In genomic region chr19:56096665-56097064, GRCh38 we compare ENCODE assay signal across 18 cellular contexts. TPM values are rescaled to one million over a fixed set of nuclear protein-coding genes. Genes with fewer than 3 reads are reported as not detected.
DNase-seq lines count a peak whose midpoint lies in the region; ATAC-seq, FAIRE-seq and TF ChIP-seq lines count a peak whose summit lies in the region.
"Had no signal": no experiment of that assay in that cellular context is flagged by ENCODE, and none has a peak within 500 bp of the region (broad histone marks: within the 10 kb centered on the region; RNA-seq: fewer than 3 reads in every experiment).

No MANE protein-coding gene starts in this region.

- ATAC-seq in right lobe of liver (peak; percentile 15 to 24 (median 18)), HepG2 (no peak), left ventricle myocardium superior (peak; percentile 48)
- ATAC-seq: K562 had no signal

- no peak overlapping the region for H2AK5ac ChIP-seq in neuronal stem cell (ENCODE audit: low read depth, low read length)

- H2AFZ ChIP-seq in HepG2 (ENCODE audit: low read length), result no peak overlapping the region
- H2AFZ ChIP-seq in neuronal stem cell (ENCODE audit: low read length), result no peak overlapping the region

- peaks cover 0 to 14% (median 3%) of the 10 kb centered on the region in 4 donors for H3K36me3 ChIP-seq in right lobe of liver
- peaks cover 36 to 75% of the 10 kb centered on the region in 2 experiments for H3K36me3 ChIP-seq in HepG2 (replicated peaks in 1 of 2; ENCODE audit: control insufficient read depth in 1 of 2, insufficient read depth in 2 of 2, low read length in 2 of 2)
- H3K36me3 ChIP-seq in neuronal stem cell (replicated peaks in 1 of 2; ENCODE audit: control insufficient read depth in 2 of 2, insufficient read depth in 2 of 2, low read length in 2 of 2), result peaks cover 33 to 86% of the 10 kb centered on the region in 2 donors

- TF ChIP-seq POLR2A in right lobe of liver (IDR thresholded peaks at IDR 0.05) (no peak), HepG2 (IDR thresholded peaks at IDR 0.05; ENCODE audit: insufficient read depth in 1 of 2, low read depth in 2 of 2, low read length in 2 of 2) (no peak)

- peaks cover 34% of the 10 kb centered on the region for H3K79me1 ChIP-seq in neuronal stem cell (ENCODE audit: low read depth, low read length)

- no TSS peak for BruUV-seq in HepG2 (replicated peaks; lab: Mats Ljungman, UMichigan)

- H2BK5ac ChIP-seq in neuronal stem cell (ENCODE audit: low read length), result no peak overlapping the region

- no peaks in the 10 kb centered on the region for H3K4me1 ChIP-seq in right lobe of liver
- no peaks in the 10 kb centered on the region for H3K4me1 ChIP-seq in HepG2 (ENCODE audit: insufficient read depth, low read length)
- no peaks in the 10 kb centered on the region for H3K4me1 ChIP-seq in neuronal stem cell (ENCODE audit: control insufficient read depth in 2 of 2, insufficient read depth in 1 of 2, low read depth in 1 of 2, low read length in 2 of 2)

- no peak overlapping the region for H2BK120ac ChIP-seq in neuronal stem cell (ENCODE audit: low read depth, low read length)

- H3K27ac ChIP-seq in right lobe of liver, result no peak overlapping the region
- no peak overlapping the region for H3K27ac ChIP-seq in HepG2 (ENCODE audit: extremely low read length, insufficient read depth, low read length)
- H3K27ac ChIP-seq in neuronal stem cell (replicated peaks; ENCODE audit: low read length), result no peak overlapping the region
- H3K27ac ChIP-seq: BLaER1 treated with 17β-estradiol and CSF1 and Interleukin-3, amounts not matched to agents 10 nM and 100 nM; HL-60 had no signal

- H3K79me2 ChIP-seq in HepG2 (ENCODE audit: insufficient read depth, low read length), result peaks cover 36% of the 10 kb centered on the region

- H3K4me2 ChIP-seq in HepG2 (ENCODE audit: low read depth, low read length) (no peak overlapping the region), neuronal stem cell (ENCODE audit: insufficient read depth, low read length, poor library complexity, severe bottlenecking) (no peak overlapping the region)

- H3K9ac ChIP-seq in HepG2 (ENCODE audit: insufficient read depth, low read depth, low read length), result no peak overlapping the region
- H3K9ac ChIP-seq in neuronal stem cell (ENCODE audit: low read depth, low read length, poor library complexity), result no peak overlapping the region

- intact Hi-C loops in right lobe of liver (cut with DNase I) (no loop called here), HepG2 (cut with micrococcal nuclease; ENCODE audit: unreplicated experiment) (no loop called here), left ventricle myocardium superior (cut with micrococcal nuclease) (no loop called here)

- TF ChIP-seq RAD21 in HepG2 (CRISPR knock-in tag; IDR thresholded peaks at IDR 0.05), result no peak

- POLR2A ChIA-PET in HepG2 (lab: Yijun Ruan, JAX), result no interaction called here

- TF ChIP-seq EP300 in HepG2 (IDR thresholded peaks at IDR 0.05; ENCODE audit: low read depth in 2 of 2, low read length in 2 of 2) (no peak), HepG2 (CRISPR knock-in tag; IDR thresholded peaks at IDR 0.05; ENCODE audit: borderline replicate concordance) (no peak)

- TF ChIP-seq CTCF in right lobe of liver (IDR thresholded peaks at IDR 0.05) (no peak), HepG2 (CRISPR knock-in tag; IDR thresholded peaks at IDR 0.05) (no peak)

- H3K18ac ChIP-seq in neuronal stem cell (ENCODE audit: low read length), result no peak overlapping the region

- CTCF ChIA-PET in HepG2 (lab: Yijun Ruan, JAX; ENCODE audit: low intra/inter-chr PET ratio, low total read pairs), result no interaction called here

- H3K9me3 ChIP-seq in right lobe of liver (no peaks in the 10 kb centered on the region), HepG2 (ENCODE audit: low read length) (peaks cover 11% of the 10 kb centered on the region; the same call in 1 of the 2 replicates), neuronal stem cell (replicated peaks in 1 of 2; ENCODE audit: control insufficient read depth in 2 of 2, insufficient read depth in 1 of 2, low read depth in 1 of 2, low read length in 2 of 2) (peaks cover 18 to 33% of the 10 kb centered on the region in 2 donors)

- peak overlapping the region; percentile 65 for H3K23ac ChIP-seq in neuronal stem cell (ENCODE audit: low read depth, low read length, poor library complexity)

- H3K4me3 ChIP-seq in right lobe of liver (no peak overlapping the region), HepG2 (replicated peaks in 1 of 3; ENCODE audit: insufficient read depth in 1 of 3, low read depth in 2 of 3, low read length in 3 of 3) (no peak overlapping the region), neuronal stem cell (ENCODE audit: low read length in 2 of 2) (no peak overlapping the region)
- H3K4me3 ChIP-seq: BLaER1 treated with 17β-estradiol and CSF1 and Interleukin-3, amounts not matched to agents 10 nM and 100 nM; K562 had no signal

- no peak overlapping the region for H2BK15ac ChIP-seq in neuronal stem cell (ENCODE audit: low read length)

- peaks cover 32% of the 10 kb centered on the region for H4K20me1 ChIP-seq in HepG2 (ENCODE audit: insufficient read depth, low read length)

- no peak for DNase-seq in right lobe of liver
- DNase-seq in HepG2 (ENCODE audit: low spot score), result no peak
- no peak for DNase-seq in left ventricle myocardium superior
- no peak for DNase-seq in neuronal stem cell (ENCODE audit: low spot score)
- DNase-seq in CD1c-positive myeloid dendritic cell (ENCODE audit: extremely low spot score), result no peak
- no peak for DNase-seq in stimulated activated CD4-positive, alpha-beta T cell treated with anti-CD3 and anti-CD28 coated beads, Interleukin-2, amount 100 ng/mL, for 24 hours
- no peak for DNase-seq in globus pallidus (ENCODE audit: low spot score)
- DNase-seq: ACHN; Calu3; CD4-positive, alpha-beta T cell; DMS 273 treated with DMSO at 0.1 percent for 48 hours; HCEC 1CT; HFFc6 had no signal

- 74% methylated on average over 7 of the region's 13 CpGs for WGBS in right lobe of liver (ENCODE audit: insufficient coverage, low coverage, low lambda C conversion rate, missing lambda C conversion rate)
- WGBS in HepG2 (ENCODE audit: low lambda C conversion rate), result 97% methylated on average over 12 of the region's 13 CpGs
- WGBS in neuronal stem cell (ENCODE audit: extremely low coverage in 2 of 2, insufficient read length in 2 of 2, insufficient replicate concordance in 1 of 2), 2 donors, result no CpG with 5 or more reads among the region's 13 CpGs

- FAIRE-seq in HepG2 (lab: Jason Lieb, UNC), result no peak
- FAIRE-seq: GM12891, H1, K562 had no signal

- no peak overlapping the region for H3K4ac ChIP-seq in neuronal stem cell (ENCODE audit: low read length)

- H4K8ac ChIP-seq in neuronal stem cell (ENCODE audit: low read depth, low read length), result no peak overlapping the region

- in situ Hi-C loops in HepG2 (cut with HindIII; ENCODE audit: extremely low pct_ligation_motif_present, low pct_unique_long_range_greater_than_20kb), result loop anchor here (5.0 kb wide), 1 partner anchor 66 kb away; no protein-coding TSS in a partner anchor

- H3K14ac ChIP-seq in neuronal stem cell (ENCODE audit: low read length), result no peak overlapping the region

- H3K27me3 ChIP-seq in right lobe of liver (no peaks in the 10 kb centered on the region), HepG2 (ENCODE audit: control insufficient read depth in 1 of 2, insufficient read depth in 2 of 2, low read length in 2 of 2) (no peaks in the 10 kb centered on the region; a peak in 1 of 5 replicates), neuronal stem cell (ENCODE audit: control insufficient read depth in 3 of 3, insufficient read depth in 3 of 3, low read depth in 1 of 3, low read length in 3 of 3) (no peaks in the 10 kb centered on the region)
- H3K27me3 ChIP-seq: BLaER1 treated with 17β-estradiol and CSF1 and Interleukin-3, amounts not matched to agents 10 nM and 100 nM had no signal

- H2BK12ac ChIP-seq in neuronal stem cell (ENCODE audit: low read length), result no peak overlapping the region

- no peak overlapping the region for H4K91ac ChIP-seq in neuronal stem cell (ENCODE audit: low read depth, low read length, poor library complexity)

RNA-seq across cellular contexts. Expression of gene ZNF787, which starts 24.4 kb away (rescaled TPM):
- total RNA-seq in right lobe of liver, result 10 to 100 TPM; 15.8 to 26.0 (median 22.5) TPM
- 35.6 and 42.8 TPM in 2 replicates for total RNA-seq in HepG2 (2016; rRNA removed; fragmentation: Illumina TruSeq; extraction: Trizol)
- 29.0 and 33.1 TPM in 2 replicates for total RNA-seq in HepG2 (2016; cell fraction: cytosol; rRNA removed; fragmentation: Illumina TruSeq; extraction: Trizol; ENCODE audit: low read depth)
- total RNA-seq in HepG2 (2016; cell fraction: insoluble cytoplasmic fraction; rRNA removed; fragmentation: Illumina TruSeq; extraction: Trizol), result 34.7 and 46.1 TPM in 2 replicates
- 62.2 and 73.5 TPM in 2 replicates for total RNA-seq in HepG2 (2016; cell fraction: membrane; rRNA removed; fragmentation: Illumina TruSeq; extraction: Trizol)
- total RNA-seq in HepG2 (2016; cell fraction: nucleus; rRNA removed; fragmentation: Illumina TruSeq; extraction: Trizol), result 17.6 and 21.2 TPM in 2 replicates
- 15.1 and 23.1 TPM in 2 replicates for polyA plus RNA-seq in HepG2 (2011; rRNA removed)
- 9.6 and 21.1 TPM in 2 replicates for polyA plus RNA-seq in HepG2 (2011; cell fraction: cytosol; rRNA removed)
- polyA plus RNA-seq in HepG2 (2011; cell fraction: nucleus; rRNA removed), result 24.0 and 30.1 TPM in 2 replicates
- polyA plus RNA-seq in HepG2 (2012), result 20.1 and 21.2 TPM in 2 replicates
- polyA plus RNA-seq in HepG2 (2016; cell fraction: cytosol; fragmentation: Illumina TruSeq; extraction: Trizol; ENCODE audit: low read depth), result 34.6 and 40.9 TPM in 2 replicates
- polyA plus RNA-seq in HepG2 (2016; cell fraction: insoluble cytoplasmic fraction; fragmentation: Illumina TruSeq; extraction: Trizol; ENCODE audit: low read depth), result 47.2 and 47.3 TPM in 2 replicates
- 55.5 and 74.3 TPM in 2 replicates for polyA plus RNA-seq in HepG2 (2016; cell fraction: membrane; fragmentation: Illumina TruSeq; extraction: Trizol; ENCODE audit: low read depth)
- polyA plus RNA-seq in HepG2 (2016; cell fraction: nucleus; fragmentation: Illumina TruSeq; extraction: Trizol; ENCODE audit: insufficient read depth, low read depth), result 38.1 and 41.9 TPM in 2 replicates
- polyA minus RNA-seq in HepG2 (2011; rRNA and poly(A)+ RNA removed; ENCODE audit: low replicate concordance), result 11.1 and 37.8 TPM in 2 replicates
- polyA minus RNA-seq in HepG2 (2011; cell fraction: cytosol; rRNA and poly(A)+ RNA removed), result 24.6 and 29.7 TPM in 2 replicates
- 9.8 and 11.8 TPM in 2 replicates for polyA minus RNA-seq in HepG2 (2011; cell fraction: nucleus; rRNA and poly(A)+ RNA removed)
- 33.8 TPM for total RNA-seq in left ventricle myocardium superior
- 37.4 TPM for polyA plus RNA-seq in neuronal stem cell (2013, experiment 1 of 2)
- 36.2 TPM for polyA plus RNA-seq in neuronal stem cell (2013, experiment 2 of 2)

RNA-seq across cellular contexts. Expression of gene ZNF444, which starts 44.4 kb away (rescaled TPM):
- total RNA-seq in right lobe of liver, result 10 to 100 TPM; 23.2 to 38.4 (median 30.8) TPM
- 24.4 and 30.3 TPM in 2 replicates for total RNA-seq in HepG2 (2016; rRNA removed; fragmentation: Illumina TruSeq; extraction: Trizol)
- total RNA-seq in HepG2 (2016; cell fraction: cytosol; rRNA removed; fragmentation: Illumina TruSeq; extraction: Trizol; ENCODE audit: low read depth), result 8.7 and 10.7 TPM in 2 replicates
- 24.3 and 28.9 TPM in 2 replicates for total RNA-seq in HepG2 (2016; cell fraction: insoluble cytoplasmic fraction; rRNA removed; fragmentation: Illumina TruSeq; extraction: Trizol)
- total RNA-seq in HepG2 (2016; cell fraction: membrane; rRNA removed; fragmentation: Illumina TruSeq; extraction: Trizol), result 18.5 and 19.0 TPM in 2 replicates
- 16.6 and 20.8 TPM in 2 replicates for total RNA-seq in HepG2 (2016; cell fraction: nucleus; rRNA removed; fragmentation: Illumina TruSeq; extraction: Trizol)
- polyA plus RNA-seq in HepG2 (2011; rRNA removed), result 27.4 and 34.2 TPM in 2 replicates
- 26.3 and 39.4 TPM in 2 replicates for polyA plus RNA-seq in HepG2 (2011; cell fraction: cytosol; rRNA removed)
- polyA plus RNA-seq in HepG2 (2011; cell fraction: nucleus; rRNA removed), result 141 and 147 TPM in 2 replicates
- 31.4 and 36.8 TPM in 2 replicates for polyA plus RNA-seq in HepG2 (2012)
- 9.9 and 10.2 TPM in 2 replicates for polyA plus RNA-seq in HepG2 (2016; cell fraction: cytosol; fragmentation: Illumina TruSeq; extraction: Trizol; ENCODE audit: low read depth)
- 35.6 and 37.8 TPM in 2 replicates for polyA plus RNA-seq in HepG2 (2016; cell fraction: insoluble cytoplasmic fraction; fragmentation: Illumina TruSeq; extraction: Trizol; ENCODE audit: low read depth)
- 15.1 and 15.7 TPM in 2 replicates for polyA plus RNA-seq in HepG2 (2016; cell fraction: membrane; fragmentation: Illumina TruSeq; extraction: Trizol; ENCODE audit: low read depth)
- polyA plus RNA-seq in HepG2 (2016; cell fraction: nucleus; fragmentation: Illumina TruSeq; extraction: Trizol; ENCODE audit: insufficient read depth, low read depth), result 59.4 and 67.1 TPM in 2 replicates
- polyA minus RNA-seq in HepG2 (2011; rRNA and poly(A)+ RNA removed; ENCODE audit: low replicate concordance), result 7.0 and 28.3 TPM in 2 replicates
- 15.8 and 20.3 TPM in 2 replicates for polyA minus RNA-seq in HepG2 (2011; cell fraction: cytosol; rRNA and poly(A)+ RNA removed)
- 11.1 and 17.4 TPM in 2 replicates for polyA minus RNA-seq in HepG2 (2011; cell fraction: nucleus; rRNA and poly(A)+ RNA removed)
- total RNA-seq in left ventricle myocardium superior, result 23.9 TPM
- polyA plus RNA-seq in neuronal stem cell (2013, experiment 1 of 2), result 37.6 TPM
- polyA plus RNA-seq in neuronal stem cell (2013, experiment 2 of 2), result 37.2 TPM
